In genomic region chrX:105101378-105101777, GRCh38 we compare ENCODE assay signal across 29 cellular contexts.
"Had no signal": no experiment of that assay in that cellular context is flagged by ENCODE, and none has a peak within 500 bp of the region (broad histone marks: within the 10 kb centered on the region; RNA-seq: fewer than 3 reads in every experiment).

No MANE protein-coding gene starts in this region.

- H3K4me1 Mint-ChIP-seq: activated CD4-positive, alpha-beta T cell treated with anti-CD3 and anti-CD28 coated beads for 36 hours; activated CD4-positive, alpha-beta T cell treated with anti-CD3 and anti-CD28 coated beads, Interleukin-2, amount 10 ng/mL, durations not matched to agents 7 days and 5 days had no signal

- H3K4me3 Mint-ChIP-seq: activated CD4-positive, alpha-beta T cell treated with anti-CD3 and anti-CD28 coated beads for 36 hours; activated CD4-positive, alpha-beta T cell treated with anti-CD3 and anti-CD28 coated beads, Interleukin-2, amount 10 ng/mL, durations not matched to agents 7 days and 5 days; activated CD8-positive, alpha-beta T cell treated with anti-CD3 and anti-CD28 coated beads, Interleukin-2, amount 10 ng/mL, durations not matched to agents 7 days and 5 days; activated naive CD4-positive, alpha-beta T cell treated with anti-CD3 and anti-CD28 coated beads for 36 hours; activated T-cell treated with anti-CD3 and anti-CD28 coated beads, Interleukin-2, amount 50 U/mL, for 24 hours; brain; T-helper 1 cell treated with Interleukin-12 subunit alpha and Interleukin-12 subunit beta and Interleukin-4 antibody, amounts not matched to agents 30 μg/mL and 1 μg/mL, for 36 hours; T-helper 2 cell treated with Interferon-gamma antibody and Interleukin-4, amounts not matched to agents 5 μg/mL and 100 μg/mL, for 36 hours had no signal

- H3K27ac Mint-ChIP-seq: activated CD4-positive, alpha-beta T cell treated with anti-CD3 and anti-CD28 coated beads for 36 hours; activated CD4-positive, alpha-beta T cell treated with anti-CD3 and anti-CD28 coated beads, Interleukin-2, amount 10 ng/mL, durations not matched to agents 7 days and 5 days; activated CD8-positive, alpha-beta T cell treated with anti-CD3 and anti-CD28 coated beads, Interleukin-2, amount 10 ng/mL, durations not matched to agents 7 days and 5 days; activated naive CD4-positive, alpha-beta T cell treated with anti-CD3 and anti-CD28 coated beads for 36 hours; activated naive CD4-positive, alpha-beta T cell treated with anti-CD3 and anti-CD28 coated beads, Interleukin-2, amount 50 U/mL, for 72 hours; activated T-cell treated with anti-CD3 and anti-CD28 coated beads, Interleukin-2, amount 50 U/mL, for 24 hours; brain; T-helper 1 cell treated with Interleukin-12 subunit alpha and Interleukin-12 subunit beta and Interleukin-4 antibody, amounts not matched to agents 30 μg/mL and 1 μg/mL, for 36 hours; T-helper 2 cell treated with Interferon-gamma antibody and Interleukin-4, amounts not matched to agents 5 μg/mL and 100 μg/mL, for 36 hours had no signal

- DNase-seq: activated CD4-positive, alpha-beta T cell treated with anti-CD3 and anti-CD28 coated beads for 36 hours; activated CD4-positive, alpha-beta T cell treated with anti-CD3 and anti-CD28 coated beads, Interleukin-2, amount 10 ng/mL, durations not matched to agents 7 days and 5 days; activated CD4-positive, alpha-beta T cell treated with anti-CD3 and anti-CD28 coated beads, Interleukin-2, amount 50 U/mL, for 48 hours; activated CD8-positive, alpha-beta T cell treated with anti-CD3 and anti-CD28 coated beads, Interleukin-2, amount 10 ng/mL, durations not matched to agents 7 days and 5 days; activated gamma-delta T cell treated with Interleukin-2 at 50 U/mL for 16 hours; activated naive CD4-positive, alpha-beta T cell treated with anti-CD3 and anti-CD28 coated beads for 36 hours; activated T-cell treated with anti-CD3 and anti-CD28 coated beads, Interleukin-2, amount 50 U/mL, for 24 hours; adrenal gland; caudate nucleus; cerebellar nuclear complex; MM.1S; MV-4-11; NCI-H1092; NCI-H1417 treated with DMSO at 0.1 percent for 48 hours; NCI-H1930; NCI-H2081 treated with DMSO at 0.1 percent for 48 hours; NCI-H226; NCI-H446 treated with DMSO at 0.1 percent for 48 hours; NCI-H69; PC-3; Peyer's patch; RPMI8226; SHP77 treated with DMSO at 0.1 percent for 48 hours; SK-N-SH had no signal

- ATAC-seq: activated CD4-positive, alpha-beta T cell treated with anti-CD3 and anti-CD28 coated beads for 36 hours; activated CD8-positive, alpha-beta T cell treated with anti-CD3 and anti-CD28 coated beads, Interleukin-2, amount 10 ng/mL, durations not matched to agents 7 days and 5 days; activated naive CD4-positive, alpha-beta T cell treated with anti-CD3 and anti-CD28 coated beads, Interleukin-2, amount 50 U/mL, for 72 hours; PC-3 had no signal

- H3K36me3 Mint-ChIP-seq: activated naive CD4-positive, alpha-beta T cell treated with anti-CD3 and anti-CD28 coated beads, Interleukin-2, amount 50 U/mL, for 72 hours; brain had no signal

- H3K9me3 Mint-ChIP-seq: activated naive CD4-positive, alpha-beta T cell treated with anti-CD3 and anti-CD28 coated beads for 36 hours; T-helper 1 cell treated with Interleukin-12 subunit alpha and Interleukin-12 subunit beta and Interleukin-4 antibody, amounts not matched to agents 30 μg/mL and 1 μg/mL, for 36 hours; T-helper 2 cell treated with Interferon-gamma antibody and Interleukin-4, amounts not matched to agents 5 μg/mL and 100 μg/mL, for 36 hours had no signal

- H3K27me3 Mint-ChIP-seq: activated CD4-positive, alpha-beta T cell treated with anti-CD3 and anti-CD28 coated beads for 36 hours; activated CD4-positive, alpha-beta T cell treated with anti-CD3 and anti-CD28 coated beads, Interleukin-2, amount 10 ng/mL, durations not matched to agents 7 days and 5 days; brain had no signal

- H3K4me3 ChIP-seq: adrenal gland, Peyer's patch, SJSA1 had no signal
